Comparison of ENCODE assay signal across 1 cellular context in genomic region chr12:89663577-89664357, GRCh38.
TF ChIP-seq lines count a peak whose summit lies in the region.

No MANE protein-coding gene starts in this region.

TF ChIP-seq in K562, 482 proteins besides CTCF, POLR2A, EP300 and RAD21 (continued from another document and continues in another):
- TF ChIP-seq THRB (CRISPR knock-in tag; conservative IDR thresholded peaks at IDR 0.05) (no peak), GABPB2 (CRISPR knock-in tag; conservative IDR thresholded peaks at IDR 0.05) (no peak), ZNF740 (CRISPR knock-in tag; IDR thresholded peaks at IDR 0.05) (no peak), ZNF740 (tag; IDR thresholded peaks at IDR 0.05) (no peak), NFE2 (IDR thresholded peaks at IDR 0.05; ENCODE audit: low read depth) (no peak), ZNF408 (CRISPR knock-in tag; IDR thresholded peaks at IDR 0.05; ENCODE audit: low read depth) (no peak), NELFE (IDR thresholded peaks at IDR 0.05; ENCODE audit: insufficient read depth, insufficient read length) (no peak), KDM4B (IDR thresholded peaks at IDR 0.05; ENCODE audit: borderline replicate concordance in 2 of 2, low read depth in 1 of 2) (no peak), ARID4B (CRISPR knock-in tag; IDR thresholded peaks at IDR 0.05) (no peak), ZNF184 (CRISPR knock-in tag; IDR thresholded peaks at IDR 0.05) (no peak), TAL1 (IDR thresholded peaks at IDR 0.05) (peak; percentile 88), HINFP (tag; conservative IDR thresholded peaks at IDR 0.05; ENCODE audit: low read depth) (no peak), CTCFL (IDR thresholded peaks at IDR 0.05; ENCODE audit: borderline replicate concordance, insufficient read depth, low read depth, low read length, poor library complexity, severe bottlenecking) (no peak), MNT (conservative IDR thresholded peaks at IDR 0.05) (no peak), MLLT1 (IDR thresholded peaks at IDR 0.05) (0 out of 4 replicates have a peak, but pooled peaks have one; percentile 37 to 48), ZNF512 (tag; IDR thresholded peaks at IDR 0.05) (no peak), BCLAF1 (IDR thresholded peaks at IDR 0.05; ENCODE audit: borderline replicate concordance in 1 of 2, control insufficient read depth in 1 of 2, low read depth in 2 of 2, low read length in 1 of 2) (no peak), ZNF277 (CRISPR knock-in tag; IDR thresholded peaks at IDR 0.05; ENCODE audit: borderline replicate concordance) (no peak), C11orf30 (IDR thresholded peaks at IDR 0.05; ENCODE audit: low read depth) (peak; percentile 25; the same call in 1 of the 2 replicates), CHAMP1 (IDR thresholded peaks at IDR 0.05) (peak; percentile 44; the same call in 1 of the 2 replicates), HOMEZ (CRISPR knock-in tag; IDR thresholded peaks at IDR 0.05) (no peak), ARID2 (IDR thresholded peaks at IDR 0.05) (no peak), FOXP1 (CRISPR knock-in tag; IDR thresholded peaks at IDR 0.05) (no peak), ETS2 (tag; IDR thresholded peaks at IDR 0.05; ENCODE audit: borderline replicate concordance, poor library complexity, severe bottlenecking) (no peak), YBX1 (IDR thresholded peaks at IDR 0.05) (no peak)
